In the genomic region with DNA sequence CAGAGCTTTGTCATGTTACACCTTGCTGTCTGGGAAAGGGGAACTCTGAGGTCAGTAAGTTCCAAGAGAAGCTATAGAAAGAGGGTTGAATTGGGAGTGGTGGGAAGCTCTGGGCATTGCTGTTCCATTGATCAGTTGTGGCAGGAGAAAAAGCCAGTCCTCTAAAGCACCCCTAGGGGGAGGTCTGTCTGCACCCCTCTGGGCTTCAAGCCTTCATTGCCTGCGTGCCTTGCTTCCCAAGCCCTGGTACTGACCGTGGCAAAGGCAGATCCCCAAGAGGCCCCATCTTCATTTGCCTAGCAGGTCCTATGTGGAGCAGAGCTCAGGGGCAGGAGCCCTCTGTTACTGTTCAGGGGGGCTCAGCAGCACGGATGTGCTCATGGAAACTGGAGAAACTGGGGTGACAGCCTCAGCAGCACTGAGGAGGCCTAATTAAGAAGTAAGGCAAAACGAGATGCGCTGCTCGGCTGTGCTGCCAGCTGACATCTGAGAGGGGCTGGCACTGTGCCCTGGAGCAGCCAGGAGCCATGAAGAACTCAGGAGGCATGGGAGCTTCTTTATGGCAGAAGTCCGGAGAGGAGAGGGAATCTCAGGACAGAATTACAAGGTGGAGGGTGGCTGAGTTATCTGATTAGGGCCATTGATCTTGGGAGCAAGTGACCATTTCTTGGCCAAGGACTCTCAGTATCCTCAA, we compare ENCODE assay signal across 10 cellular contexts.
A peak's percentile ranks its signal among the peaks of the same experiment; 100 is the strongest.
DNase-seq lines count a peak whose midpoint lies in the region.
"Had no signal": no experiment of that assay in that cellular context is flagged by ENCODE, and none has a peak within 500 bp of the region (broad histone marks: within the 10 kb centered on the region; RNA-seq: fewer than 3 reads in every experiment).

No MANE protein-coding gene starts in this region.

- no peaks in the 10 kb centered on the region for H3K4me1 ChIP-seq in trophoblast cell (ENCODE audit: control insufficient read depth in 1 of 2, insufficient read depth in 2 of 2, low read length in 2 of 2)
- H3K4me1 ChIP-seq: testis had no signal

- no peak overlapping the region for H2BK5ac ChIP-seq in trophoblast cell (ENCODE audit: low read depth, low read length, poor library complexity)

- H3K9me3 ChIP-seq in trophoblast cell (ENCODE audit: insufficient read depth, low read depth, low read length), result no peaks in the 10 kb centered on the region
- H3K9me3 ChIP-seq: testis had no signal

- H3K4me2 ChIP-seq in trophoblast cell (ENCODE audit: low read length), result no peak overlapping the region

- no peak overlapping the region for H3K4ac ChIP-seq in trophoblast cell (ENCODE audit: low read depth, low read length)

- H3K79me1 ChIP-seq in trophoblast cell (ENCODE audit: low read length), result no peaks in the 10 kb centered on the region

- H3K79me2 ChIP-seq in trophoblast cell (ENCODE audit: control insufficient read depth, insufficient read depth, low read length, poor library complexity), result no peaks in the 10 kb centered on the region

- no peak overlapping the region for H3K14ac ChIP-seq in trophoblast cell (ENCODE audit: low read length)

- no peak overlapping the region for H3K27ac ChIP-seq in trophoblast cell (ENCODE audit: low read depth, low read length)
- H3K27ac ChIP-seq: testis had no signal

- H2AFZ ChIP-seq in trophoblast cell (ENCODE audit: insufficient read depth, low read length, poor library complexity), result no peak overlapping the region

- H4K8ac ChIP-seq in trophoblast cell (ENCODE audit: low read depth, low read length), result no peak overlapping the region

- no peak overlapping the region for H2BK12ac ChIP-seq in trophoblast cell (ENCODE audit: low read length)

- no peak overlapping the region for H2BK120ac ChIP-seq in trophoblast cell (ENCODE audit: insufficient read depth, low read length, poor library complexity)

- H3K4me3 ChIP-seq in trophoblast cell (ENCODE audit: low read depth, low read length), result no peak overlapping the region
- H3K4me3 ChIP-seq: testis had no signal

- WGBS in trophoblast cell (ENCODE audit: extremely low coverage, insufficient coverage, insufficient read length), result no CpG with 5 or more reads among the region's 7 CpGs

- DNase-seq in NCI-H1436 (lab: John Stamatoyannopoulos, UW) (peak; percentile 39), NCI-H1436 treated with DMSO at 0.1 percent for 48 hours (lab: John Stamatoyannopoulos, UW) (no peak), NCI-H1092 (lab: John Stamatoyannopoulos, UW) (peak; percentile 19), astrocyte of the hippocampus (ENCODE audit: low read depth, low spot score) (peak; percentile 47), trophoblast cell (no peak), occipital lobe (lab: John Stamatoyannopoulos, UW) (no peak), T-helper 9 cell (no peak)
- no peak for DNase-seq in activated naive CD4-positive, alpha-beta T cell treated with Interleukin-2 at 50 U/mL for 16 hours
- DNase-seq: GDM1, testis had no signal

- no peak overlapping the region for H4K12ac ChIP-seq in trophoblast cell (ENCODE audit: low read depth, low read length)

- H3K23ac ChIP-seq in trophoblast cell (ENCODE audit: low read length), result no peak overlapping the region

- H3K18ac ChIP-seq in trophoblast cell (ENCODE audit: low read length), result no peak overlapping the region

- no peak overlapping the region for H4K91ac ChIP-seq in trophoblast cell (ENCODE audit: low read depth, low read length)

- H2AK5ac ChIP-seq in trophoblast cell (ENCODE audit: low read length), result no peak overlapping the region

- H3K36me3 ChIP-seq in trophoblast cell (ENCODE audit: control insufficient read depth in 1 of 2, insufficient read depth in 2 of 2, low read length in 2 of 2), result no peaks in the 10 kb centered on the region

- no peaks in the 10 kb centered on the region for H3K27me3 ChIP-seq in trophoblast cell (ENCODE audit: insufficient read depth, low read length)
- H3K27me3 ChIP-seq: testis had no signal

- peak overlapping the region; percentile 10 for H3K9ac ChIP-seq in trophoblast cell (ENCODE audit: low read length)

Comparison
In these comparisons a context has a peak if more than half of its experiments do, and no peak if none do; other contexts are left out.
1. DNase-seq: peak in NCI-H1436 (single experiment), NCI-H1092 (single experiment) and astrocyte of the hippocampus (single experiment); none in NCI-H1436 treated with DMSO at 0.1 percent for 48 hours (single experiment), trophoblast cell (0 of 2), activated naive CD4-positive, alpha-beta T cell treated with Interleukin-2 at 50 U/mL for 16 hours (single experiment), occipital lobe (single experiment) and T-helper 9 cell (single experiment).